In the genomic region with DNA sequence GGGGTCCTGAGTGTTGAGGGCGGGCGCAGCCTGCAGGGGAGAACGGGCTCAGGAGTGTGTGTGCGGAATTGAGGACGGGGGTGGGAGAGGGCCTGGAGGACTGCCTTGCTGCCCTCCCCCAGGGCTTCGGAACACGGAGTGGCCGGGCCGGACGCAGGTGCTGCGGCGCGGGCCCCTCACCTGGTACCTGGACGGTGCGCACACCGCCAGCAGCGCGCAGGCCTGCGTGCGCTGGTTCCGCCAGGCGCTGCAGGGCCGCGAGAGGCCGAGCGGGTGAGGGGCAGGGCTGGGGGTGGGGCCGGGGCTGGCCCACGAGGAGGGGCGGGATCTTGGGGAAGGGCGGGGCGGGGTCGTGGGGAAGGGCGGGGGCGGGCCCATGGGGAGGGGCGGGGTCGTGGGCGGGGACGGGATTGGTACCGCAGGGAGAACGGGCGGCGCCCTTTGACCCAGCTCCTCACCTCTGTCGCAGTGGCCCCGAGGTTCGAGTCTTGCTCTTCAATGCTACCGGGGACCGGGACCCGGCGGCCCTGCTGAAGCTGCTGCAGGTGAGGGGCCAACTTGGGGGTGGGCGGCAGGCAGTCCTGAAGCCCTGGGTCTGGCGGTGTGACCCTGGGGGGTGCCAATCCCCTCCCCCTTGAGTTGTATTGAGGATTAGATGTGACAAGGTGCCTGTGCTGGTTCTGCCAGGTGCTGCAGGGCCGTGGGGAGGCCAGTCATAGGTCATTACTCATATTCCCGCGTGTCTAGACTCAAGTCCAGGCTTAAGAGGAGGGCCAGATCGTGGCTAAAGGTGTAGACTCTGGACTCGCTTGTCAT, we compare ENCODE assay signal across 12 cellular contexts. TPM values are rescaled to one million over a fixed set of nuclear protein-coding genes. Genes with fewer than 3 reads are reported as not detected.
DNase-seq lines count a peak whose midpoint lies in the region; ATAC-seq and TF ChIP-seq lines count a peak whose summit lies in the region.
"Had no signal": no experiment of that assay in that cellular context is flagged by ENCODE, and none has a peak within 500 bp of the region (broad histone marks: within the 10 kb centered on the region; RNA-seq: fewer than 3 reads in every experiment).

No MANE protein-coding gene starts in this region.

- TF ChIP-seq CTCF in GM23338 (conservative IDR thresholded peaks at IDR 0.05; ENCODE audit: low read depth in 2 of 2), result no peak
- no peak for TF ChIP-seq CTCF in progenitor cell of endocrine pancreas (IDR thresholded peaks at IDR 0.05; ENCODE audit: unreplicated experiment)

- H2AFZ ChIP-seq in GM23338, result no peak overlapping the region

- H3K4me1 ChIP-seq in GM23338 (ENCODE audit: insufficient read depth) (no peaks in the 10 kb centered on the region; the same call in 1 of the 2 replicates), adipocyte (ENCODE audit: control insufficient read depth, insufficient read depth, low read length) (peaks cover 15% of the 10 kb centered on the region)
- no peaks in the 10 kb centered on the region for H3K4me1 ChIP-seq in effector memory CD4-positive, alpha-beta T cell (ENCODE audit: control insufficient read depth, insufficient read depth, low read length, poor library complexity, severe bottlenecking)

- peaks cover 15% of the 10 kb centered on the region for H4K20me1 ChIP-seq in GM23338 (replicated peaks; ENCODE audit: insufficient read depth)

- peaks cover 25% of the 10 kb centered on the region for H3F3A ChIP-seq in GM23338 (replicated peaks; ENCODE audit: low read depth)

- H3K4me2 ChIP-seq in GM23338, result peak overlapping the region; percentile 82

- H3K27me3 ChIP-seq in GM23338 (ENCODE audit: insufficient read depth), result no peaks in the 10 kb centered on the region
- no peaks in the 10 kb centered on the region for H3K27me3 ChIP-seq in adipocyte (replicated peaks; ENCODE audit: control insufficient read depth, insufficient read depth, low read length)
- H3K27me3 ChIP-seq in effector memory CD4-positive, alpha-beta T cell (replicated peaks; ENCODE audit: control insufficient read depth, insufficient read depth, low read length, poor library complexity, severe bottlenecking), result no peaks in the 10 kb centered on the region

- no peaks in the 10 kb centered on the region for H3K9me2 ChIP-seq in GM23338 (ENCODE audit: insufficient read depth)

- H3K9me3 ChIP-seq in adipocyte (ENCODE audit: control insufficient read depth, low read length), result no peaks in the 10 kb centered on the region
- no peaks in the 10 kb centered on the region for H3K9me3 ChIP-seq in effector memory CD4-positive, alpha-beta T cell (ENCODE audit: control insufficient read depth, low read length)

- H3K36me3 ChIP-seq in GM23338 (ENCODE audit: insufficient read depth) (peaks cover 8% of the 10 kb centered on the region), adipocyte (ENCODE audit: control insufficient read depth, insufficient read depth, low read length, severe bottlenecking) (peaks cover 88% of the 10 kb centered on the region)
- H3K36me3 ChIP-seq in effector memory CD4-positive, alpha-beta T cell (ENCODE audit: control insufficient read depth, insufficient read depth, low read length), result peaks cover 65% of the 10 kb centered on the region

- ATAC-seq in GM23338 (peak; percentile 94), left ventricle myocardium superior (peak; percentile 59), GM21390 (IDR thresholded peaks at IDR 0.05; ENCODE audit: unreplicated experiment) (no peak)

- H3K79me2 ChIP-seq in GM23338 (replicated peaks; ENCODE audit: insufficient read depth), result 0 out of 2 replicates have a peak, but pooled peaks cover 5% of the 10 kb centered on the region

- H3K4me3 Mint-ChIP-seq in GM23338 (peak overlapping the region; percentile 50), progenitor cell of endocrine pancreas (ENCODE audit: low read depth) (no peak overlapping the region)

- H3K9me3 Mint-ChIP-seq in GM23338 (no peaks in the 10 kb centered on the region), progenitor cell of endocrine pancreas (ENCODE audit: low read depth) (no peaks in the 10 kb centered on the region)
- H3K9me3 Mint-ChIP-seq: nephron had no signal

- H3K4me1 Mint-ChIP-seq in GM23338 (peaks cover 3% of the 10 kb centered on the region; the same call in 2 of the 3 replicates), progenitor cell of endocrine pancreas (ENCODE audit: low read depth) (peaks cover 1% of the 10 kb centered on the region)
- H3K4me1 Mint-ChIP-seq: nephron had no signal

- H3K4me3 ChIP-seq in GM23338 (peak overlapping the region; percentile 53), adipocyte (ENCODE audit: low read length) (peak overlapping the region; percentile 13)
- H3K4me3 ChIP-seq in effector memory CD4-positive, alpha-beta T cell (ENCODE audit: insufficient read depth, low read depth, low read length, poor library complexity, severe bottlenecking), result no peak overlapping the region

- intact Hi-C loops in left ventricle myocardium superior (cut with micrococcal nuclease), result no loop called here

- H3K9ac ChIP-seq in adipocyte (ENCODE audit: low read length), result peak overlapping the region; percentile 49

- no peak overlapping the region for H3K27ac Mint-ChIP-seq in GM23338
- H3K27ac Mint-ChIP-seq in progenitor cell of endocrine pancreas, result no peak overlapping the region
- H3K27ac Mint-ChIP-seq: nephron had no signal

- peaks cover 19% of the 10 kb centered on the region for H3K27me3 Mint-ChIP-seq in GM23338 (ENCODE audit: insufficient read depth, low read depth, poor library complexity)
- no peaks in the 10 kb centered on the region for H3K27me3 Mint-ChIP-seq in progenitor cell of endocrine pancreas

- H3K36me3 Mint-ChIP-seq in GM23338 (ENCODE audit: low read depth) (peaks cover 53% of the 10 kb centered on the region), progenitor cell of endocrine pancreas (ENCODE audit: insufficient read depth) (peaks cover 8% of the 10 kb centered on the region)

- H3K27ac ChIP-seq in GM23338 (ENCODE audit: low read depth), result 0 out of 2 replicates have a peak overlapping the region, but pooled peaks have one; percentile 63
- H3K27ac ChIP-seq in effector memory CD4-positive, alpha-beta T cell (ENCODE audit: insufficient read depth, low read length, poor library complexity, severe bottlenecking), result no peak overlapping the region

- DNase-seq in GM23338 (ENCODE audit: low spot score) (peak; percentile 87), adipocyte (ENCODE audit: low read depth) (no peak), left ventricle myocardium superior (peak; percentile 64), progenitor cell of endocrine pancreas (ENCODE audit: low spot score, unreplicated experiment) (peak; percentile 32), NCI-H510A (lab: John Stamatoyannopoulos, UW) (no peak), NCI-H146 (lab: John Stamatoyannopoulos, UW) (no peak)
- no peak for DNase-seq in effector memory CD4-positive, alpha-beta T cell
- DNase-seq: activated gamma-delta T cell; Karpas-422; NK-92 treated with Interleukin-12 subunit alpha and Interleukin-12 subunit beta, amount 100 ng/mL, for 24 hours had no signal

TF ChIP-seq in GM23338, 12 proteins besides CTCF, POLR2A, EP300 and RAD21 (continues in another document):
- TF ChIP-seq, protein P1, sequence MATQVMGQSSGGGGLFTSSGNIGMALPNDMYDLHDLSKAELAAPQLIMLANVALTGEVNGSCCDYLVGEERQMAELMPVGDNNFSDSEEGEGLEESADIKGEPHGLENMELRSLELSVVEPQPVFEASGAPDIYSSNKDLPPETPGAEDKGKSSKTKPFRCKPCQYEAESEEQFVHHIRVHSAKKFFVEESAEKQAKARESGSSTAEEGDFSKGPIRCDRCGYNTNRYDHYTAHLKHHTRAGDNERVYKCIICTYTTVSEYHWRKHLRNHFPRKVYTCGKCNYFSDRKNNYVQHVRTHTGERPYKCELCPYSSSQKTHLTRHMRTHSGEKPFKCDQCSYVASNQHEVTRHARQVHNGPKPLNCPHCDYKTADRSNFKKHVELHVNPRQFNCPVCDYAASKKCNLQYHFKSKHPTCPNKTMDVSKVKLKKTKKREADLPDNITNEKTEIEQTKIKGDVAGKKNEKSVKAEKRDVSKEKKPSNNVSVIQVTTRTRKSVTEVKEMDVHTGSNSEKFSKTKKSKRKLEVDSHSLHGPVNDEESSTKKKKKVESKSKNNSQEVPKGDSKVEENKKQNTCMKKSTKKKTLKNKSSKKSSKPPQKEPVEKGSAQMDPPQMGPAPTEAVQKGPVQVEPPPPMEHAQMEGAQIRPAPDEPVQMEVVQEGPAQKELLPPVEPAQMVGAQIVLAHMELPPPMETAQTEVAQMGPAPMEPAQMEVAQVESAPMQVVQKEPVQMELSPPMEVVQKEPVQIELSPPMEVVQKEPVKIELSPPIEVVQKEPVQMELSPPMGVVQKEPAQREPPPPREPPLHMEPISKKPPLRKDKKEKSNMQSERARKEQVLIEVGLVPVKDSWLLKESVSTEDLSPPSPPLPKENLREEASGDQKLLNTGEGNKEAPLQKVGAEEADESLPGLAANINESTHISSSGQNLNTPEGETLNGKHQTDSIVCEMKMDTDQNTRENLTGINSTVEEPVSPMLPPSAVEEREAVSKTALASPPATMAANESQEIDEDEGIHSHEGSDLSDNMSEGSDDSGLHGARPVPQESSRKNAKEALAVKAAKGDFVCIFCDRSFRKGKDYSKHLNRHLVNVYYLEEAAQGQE (IDR thresholded peaks at IDR 0.05; ENCODE audit: unreplicated experiment), result no peak

RNA-seq across cellular contexts. Expression of a gene that starts 7.1 kb away (rescaled TPM):
- total RNA-seq in GM23338 (2014; rRNA removed; shearing (Covaris generic)), result 87.2 and 92.4 TPM in 2 replicates
- 40.7 and 43.5 TPM in 2 replicates for polyA plus RNA-seq in GM23338 (2016; fragmentation: Nextera tagmentation; extraction: Ambion mirVana)
- total RNA-seq in left ventricle myocardium superior (31.9 TPM), progenitor cell of endocrine pancreas (75.0 and 78.4 TPM in 2 replicates)

RNA-seq across cellular contexts. Expression of a gene that starts 23.9 kb away (rescaled TPM):
- 63.9 and 84.3 TPM in 2 replicates for total RNA-seq in GM23338 (2014; rRNA removed; shearing (Covaris generic))
- 49.7 and 58.5 TPM in 2 replicates for polyA plus RNA-seq in GM23338 (2016; fragmentation: Nextera tagmentation; extraction: Ambion mirVana)
- total RNA-seq in left ventricle myocardium superior (48.4 TPM), progenitor cell of endocrine pancreas (90.9 and 100 TPM in 2 replicates)

RNA-seq across cellular contexts. Expression of a gene that starts 31.3 kb away (rescaled TPM):
- 4.5 and 7.3 TPM in 2 replicates for total RNA-seq in GM23338 (2014; rRNA removed; shearing (Covaris generic))
- 4.2 and 4.4 TPM in 2 replicates for polyA plus RNA-seq in GM23338 (2016; fragmentation: Nextera tagmentation; extraction: Ambion mirVana)
- 18.3 TPM for total RNA-seq in left ventricle myocardium superior
- 2.0 and 2.6 TPM in 2 replicates for total RNA-seq in progenitor cell of endocrine pancreas

RNA-seq across cellular contexts. Expression of a gene that starts 44.7 kb away (rescaled TPM):
- 1.4 and 3.0 TPM in 2 replicates for total RNA-seq in GM23338 (2014; rRNA removed; shearing (Covaris generic))
- 2.6 TPM in 2 replicates for polyA plus RNA-seq in GM23338 (2016; fragmentation: Nextera tagmentation; extraction: Ambion mirVana)
- 134 TPM for total RNA-seq in left ventricle myocardium superior
- 0.64 and 0.91 TPM in 2 replicates for total RNA-seq in progenitor cell of endocrine pancreas

Comparison
In these comparisons a context has a peak if more than half of its experiments do, and no peak if none do; other contexts are left out.
1. DNase-seq: peak in GM23338 (single experiment), left ventricle myocardium superior (single experiment) and progenitor cell of endocrine pancreas (single experiment); none in adipocyte (single experiment), effector memory CD4-positive, alpha-beta T cell (0 of 3), NCI-H510A (single experiment) and NCI-H146 (single experiment).